In genomic region chr1:234609528-234610042, GRCh38 we compare ENCODE assay signal across 8 cellular contexts. TPM values are rescaled to one million over a fixed set of nuclear protein-coding genes. Genes with fewer than 3 reads are reported as not detected.
DNase-seq lines count a peak whose midpoint lies in the region; ATAC-seq and TF ChIP-seq lines count a peak whose summit lies in the region.

No MANE protein-coding gene starts in this region.

- H3K36me3 Mint-ChIP-seq in CD4-positive, alpha-beta memory T cell: peaks cover 35 to 43% of the 10 kb centered on the region in 2 donors
- peaks cover 58% of the 10 kb centered on the region for H3K36me3 Mint-ChIP-seq in central memory CD8-positive, alpha-beta T cell (ENCODE audit: insufficient read depth)
- peaks cover 14 to 35% (median 25%) of the 10 kb centered on the region in 3 donors for H3K36me3 Mint-ChIP-seq in naive thymus-derived CD8-positive, alpha-beta T cell
- H3K36me3 Mint-ChIP-seq in glutamatergic neuron (ENCODE audit: unreplicated experiment): peaks cover 36% of the 10 kb centered on the region

- peaks cover 25% of the 10 kb centered on the region for H3K36me3 ChIP-seq in CD4-positive, alpha-beta memory T cell (ENCODE audit: insufficient read depth, low read length)
- H3K36me3 ChIP-seq in HUES64 (ENCODE audit: insufficient read depth, low read length): peaks cover 36% of the 10 kb centered on the region

- intact Hi-C loops in CD4-positive, alpha-beta memory T cell (cut with micrococcal nuclease): loop anchor here (1.0 to 5.0 kb wide), 4 partner anchors 8 to 1258 kb away; partner anchors contain the start of gene LYST

- peaks cover 0 to 6% of the 10 kb centered on the region in 2 donors for H3K27me3 Mint-ChIP-seq in CD4-positive, alpha-beta memory T cell
- H3K27me3 Mint-ChIP-seq in central memory CD8-positive, alpha-beta T cell: no peaks in the 10 kb centered on the region
- H3K27me3 Mint-ChIP-seq in naive thymus-derived CD8-positive, alpha-beta T cell: peaks cover 0 to 1% (median 0%) of the 10 kb centered on the region in 5 donors
- peaks cover 39% of the 10 kb centered on the region for H3K27me3 Mint-ChIP-seq in glutamatergic neuron (ENCODE audit: unreplicated experiment)

- ATAC-seq in central memory CD8-positive, alpha-beta T cell (replicated peaks; ENCODE audit: extremely low read depth, poor library complexity, severe bottlenecking): no peak
- ATAC-seq in naive thymus-derived CD8-positive, alpha-beta T cell: no peak

- peak overlapping the region in 3 of 8 donors; percentile 84 to 90 (median 86) for H3K4me3 Mint-ChIP-seq in CD4-positive, alpha-beta memory T cell
- peak overlapping the region; percentile 93 for H3K4me3 Mint-ChIP-seq in central memory CD8-positive, alpha-beta T cell
- H3K4me3 Mint-ChIP-seq in naive thymus-derived CD8-positive, alpha-beta T cell: peak overlapping the region in 8 of 10 donors; percentile 75 to 97 (median 87)
- H3K4me3 Mint-ChIP-seq in glutamatergic neuron (ENCODE audit: unreplicated experiment): no peak overlapping the region

- WGBS in HUES64: under 1% methylated on average over 78 of the region's 95 CpGs

- H3K27me3 ChIP-seq in CD4-positive, alpha-beta memory T cell (ENCODE audit: insufficient read depth, low read length): no peaks in the 10 kb centered on the region
- no peaks in the 10 kb centered on the region for H3K27me3 ChIP-seq in HUES64 (ENCODE audit: insufficient read depth, low read length)

- peak overlapping the region in 6 of 7 donors; percentile 83 to 99 (median 92) for H3K27ac Mint-ChIP-seq in CD4-positive, alpha-beta memory T cell
- H3K27ac Mint-ChIP-seq in central memory CD8-positive, alpha-beta T cell (ENCODE audit: low read depth): peak overlapping the region; percentile 99
- H3K27ac Mint-ChIP-seq in naive thymus-derived CD8-positive, alpha-beta T cell: peak overlapping the region in 6 of 10 donors; percentile 65 to 100 (median 97)
- H3K27ac Mint-ChIP-seq in glutamatergic neuron (ENCODE audit: unreplicated experiment): no peak overlapping the region

- no peak for TF ChIP-seq CTCF in glutamatergic neuron (IDR thresholded peaks at IDR 0.05; ENCODE audit: partially characterized antibody, unreplicated experiment)

- peaks cover 57% of the 10 kb centered on the region for H3K4me1 ChIP-seq in CD4-positive, alpha-beta memory T cell (ENCODE audit: insufficient read depth, low read length)
- H3K4me1 ChIP-seq in HUES64 (ENCODE audit: insufficient read depth, low read length): peaks cover 59% of the 10 kb centered on the region

- H3K4me1 Mint-ChIP-seq in CD4-positive, alpha-beta memory T cell: peaks cover 37 to 75% (median 52%) of the 10 kb centered on the region in 4 donors
- peaks cover 69% of the 10 kb centered on the region for H3K4me1 Mint-ChIP-seq in central memory CD8-positive, alpha-beta T cell
- H3K4me1 Mint-ChIP-seq in naive thymus-derived CD8-positive, alpha-beta T cell: peaks cover 48 to 70% (median 66%) of the 10 kb centered on the region in 4 donors
- peaks cover 30% of the 10 kb centered on the region for H3K4me1 Mint-ChIP-seq in glutamatergic neuron (ENCODE audit: low read depth, unreplicated experiment)

- H3K4me3 ChIP-seq in CD4-positive, alpha-beta memory T cell (ENCODE audit: low read length in 2 of 2): peak overlapping the region in 1 of 2 donors; percentile 72
- peak overlapping the region; percentile 91 for H3K4me3 ChIP-seq in HUES64 (ENCODE audit: low read length)

- CTCF ChIA-PET in CD4-positive, alpha-beta memory T cell (lab: Charles Lee; ENCODE audit: partially characterized antibody): interaction anchor here (1.1 to 6.5 kb wide), 5 partner anchors 11 to 474 kb away, joined by 3 to 78 read pairs (median 4); no protein-coding TSS in a partner anchor

- no peak for DNase-seq in CD4-positive, alpha-beta memory T cell
- DNase-seq in central memory CD8-positive, alpha-beta T cell (ENCODE audit: low spot score in 2 of 2): no peak
- DNase-seq in naive thymus-derived CD8-positive, alpha-beta T cell: peak in 1 of 10 donors; percentile 31
- DNase-seq in glutamatergic neuron: no peak
- DNase-seq in A172 (ENCODE audit: low spot score): no peak
- DNase-seq in activated gamma-delta T cell treated with Interleukin-2 at 50 U/mL for 16 hours: no peak
- DNase-seq in NCI-H524 treated with DMSO at 0.1 percent for 48 hours (lab: John Stamatoyannopoulos, UW): no peak

- peaks cover 0 to 10% (median 0%) of the 10 kb centered on the region in 8 donors for H3K9me3 Mint-ChIP-seq in CD4-positive, alpha-beta memory T cell
- no peaks in the 10 kb centered on the region for H3K9me3 Mint-ChIP-seq in central memory CD8-positive, alpha-beta T cell
- H3K9me3 Mint-ChIP-seq in naive thymus-derived CD8-positive, alpha-beta T cell: peaks cover 0 to 4% (median 0%) of the 10 kb centered on the region in 9 donors
- peaks cover 45% of the 10 kb centered on the region for H3K9me3 Mint-ChIP-seq in glutamatergic neuron (ENCODE audit: unreplicated experiment)

- no peaks in the 10 kb centered on the region for H3K9me3 ChIP-seq in CD4-positive, alpha-beta memory T cell (ENCODE audit: control insufficient read depth in 1 of 2, low read length in 2 of 2)
- no peaks in the 10 kb centered on the region for H3K9me3 ChIP-seq in HUES64 (ENCODE audit: insufficient read depth, low read depth, low read length)

- peak overlapping the region; percentile 83 for H3K9ac ChIP-seq in HUES64 (ENCODE audit: low read depth, low read length)

- POLR2A ChIA-PET in CD4-positive, alpha-beta memory T cell (lab: Charles Lee; ENCODE audit: partially characterized antibody): interaction anchor here (0.6 to 7.8 kb wide), 35 partner anchors 10 to 895 kb away, joined by 3 to 312 read pairs (median 4); partner anchors contain the start of genes B3GALNT2, COA6 and TARBP1
- POLR2A ChIA-PET in naive thymus-derived CD8-positive, alpha-beta T cell (lab: Charles Lee): interaction anchor here (0.6 to 8.3 kb wide), 16 partner anchors 10 to 474 kb away, joined by 3 to 217 read pairs (median 4); partner anchors contain the start of gene COA6

- H3K27ac ChIP-seq in CD4-positive, alpha-beta memory T cell (ENCODE audit: low read depth, low read length): peak overlapping the region; percentile 96
- peak overlapping the region; percentile 98; the same call in 1 of the 2 replicates for H3K27ac ChIP-seq in HUES64 (ENCODE audit: low read depth, low read length)

RNA-seq across cellular contexts. Expression of gene IRF2BP2, which starts 0.4 kb away (rescaled TPM):
- 100 to 1,000 TPM; 162 to 164 TPM for total RNA-seq in CD4-positive, alpha-beta memory T cell
- polyA plus RNA-seq in CD4-positive, alpha-beta memory T cell: 10 to 100 TPM; 23.9 to 43.0 TPM
- 35.5 TPM for polyA plus RNA-seq in HUES64 (2013, experiment 1 of 2)
- polyA plus RNA-seq in HUES64 (2013, experiment 2 of 2): 43.3 TPM
- total RNA-seq in naive thymus-derived CD8-positive, alpha-beta T cell: 100 to 1,000 TPM; 165 to 183 TPM
- polyA plus RNA-seq in naive thymus-derived CD8-positive, alpha-beta T cell: 10 to 100 TPM; 25.8 to 51.0 (median 30.4) TPM
- total RNA-seq in glutamatergic neuron (ENCODE audit: unreplicated experiment): 199 TPM
- total RNA-seq in A172 (2014; rRNA removed; shearing (Covaris generic)): 50.8 and 51.3 TPM in 2 replicates
